25 cellular contexts compared by ENCODE assay signal in genomic region chr17:80591788-80592187, GRCh38. TPM values are rescaled to one million over a fixed set of nuclear protein-coding genes. Genes with fewer than 3 reads are reported as not detected.
DNase-seq lines count a peak whose midpoint lies in the region; ATAC-seq and TF ChIP-seq lines count a peak whose summit lies in the region.
"Had no signal": no experiment of that assay in that cellular context is flagged by ENCODE, and none has a peak within 500 bp of the region (broad histone marks: within the 10 kb centered on the region; RNA-seq: fewer than 3 reads in every experiment).

No MANE protein-coding gene starts in this region.

- TF ChIP-seq CTCF in Loucy (conservative IDR thresholded peaks at IDR 0.05; ENCODE audit: low read length) (no peak), colonic mucosa (IDR thresholded peaks at IDR 0.05) (no peak)

- no peak overlapping the region for H2AFZ ChIP-seq in Loucy (ENCODE audit: low read length)

- H3K4me1 Mint-ChIP-seq in activated naive CD8-positive, alpha-beta T cell (ENCODE audit: low read depth): peaks cover 67% of the 10 kb centered on the region
- peaks cover 57% of the 10 kb centered on the region for H3K4me1 Mint-ChIP-seq in activated naive CD8-positive, alpha-beta T cell treated with anti-CD3 and anti-CD28 coated beads for 36 hours
- H3K4me1 Mint-ChIP-seq in activated T-helper 17 cell treated with anti-CD3 and anti-CD28 coated beads, Interleukin-2, amount 50 U/mL, for 72 hours: peaks cover 38% of the 10 kb centered on the region

- H3K36me3 ChIP-seq in Loucy (ENCODE audit: insufficient read depth, low read length) (no peaks in the 10 kb centered on the region), colonic mucosa (no peaks in the 10 kb centered on the region)
- H3K36me3 ChIP-seq: ascending aorta, tibial artery had no signal

- H3F3A ChIP-seq in Loucy (ENCODE audit: low read depth): no peaks in the 10 kb centered on the region

- no peaks in the 10 kb centered on the region for H3K9me3 Mint-ChIP-seq in activated naive CD8-positive, alpha-beta T cell (ENCODE audit: low read depth)
- no peaks in the 10 kb centered on the region for H3K9me3 Mint-ChIP-seq in activated naive CD8-positive, alpha-beta T cell treated with anti-CD3 and anti-CD28 coated beads for 36 hours
- H3K9me3 Mint-ChIP-seq in activated T-helper 17 cell treated with anti-CD3 and anti-CD28 coated beads, Interleukin-2, amount 50 U/mL, for 72 hours: no peaks in the 10 kb centered on the region
- H3K9me3 Mint-ChIP-seq: activated B cell treated with CpG ODN at 0.5 μM for 24 hours had no signal

- H3K36me3 Mint-ChIP-seq in activated naive CD8-positive, alpha-beta T cell: no peaks in the 10 kb centered on the region
- peaks cover 5% of the 10 kb centered on the region for H3K36me3 Mint-ChIP-seq in activated naive CD8-positive, alpha-beta T cell treated with anti-CD3 and anti-CD28 coated beads for 36 hours
- no peaks in the 10 kb centered on the region for H3K36me3 Mint-ChIP-seq in activated T-helper 17 cell treated with anti-CD3 and anti-CD28 coated beads, Interleukin-2, amount 50 U/mL, for 72 hours (ENCODE audit: low read depth)

- no peaks in the 10 kb centered on the region for H4K20me1 ChIP-seq in Loucy (ENCODE audit: insufficient read depth, low read length, poor library complexity, severe bottlenecking)

- H3K9ac ChIP-seq in Loucy (ENCODE audit: low read depth, low read length, poor library complexity, severe bottlenecking): no peak overlapping the region
- no peak overlapping the region for H3K9ac ChIP-seq in colonic mucosa (ENCODE audit: low read depth in 2 of 2, low read length in 2 of 2)

- H3K4me1 ChIP-seq in Loucy (ENCODE audit: insufficient read depth, low read length, poor library complexity, severe bottlenecking) (peaks cover 41% of the 10 kb centered on the region), colonic mucosa (peaks cover 6% of the 10 kb centered on the region)
- H3K4me1 ChIP-seq: ascending aorta had no signal

- H3K4me2 ChIP-seq in Loucy (ENCODE audit: low read depth, low read length, poor library complexity, severe bottlenecking): peak overlapping the region; percentile 2
- H3K4me2 ChIP-seq: smooth muscle cell had no signal

- no peaks in the 10 kb centered on the region for H3K9me3 ChIP-seq in Loucy (ENCODE audit: insufficient read depth, low read depth, low read length)
- H3K9me3 ChIP-seq in colonic mucosa: no peaks in the 10 kb centered on the region
- H3K9me3 ChIP-seq: ascending aorta, tibial artery had no signal

- DNase-seq in activated naive CD8-positive, alpha-beta T cell treated with anti-CD3 and anti-CD28 coated beads for 36 hours: no peak
- no peak for DNase-seq in colonic mucosa
- DNase-seq in NCI-H82 (lab: John Stamatoyannopoulos, UW): no peak
- DNase-seq: activated B cell treated with CpG ODN at 0.5 μM for 24 hours; activated effector memory CD4-positive, alpha-beta T cell treated with anti-CD3 and anti-CD28 coated beads, Interleukin-2, amount 50 U/mL, for 16 hours; central memory CD4-positive, alpha-beta T cell; COR-L47; DND-41; dorsolateral prefrontal cortex; head of caudate nucleus; left cardiac atrium; mesenchymal stem cell; NCI-H1694; NCI-H2171 treated with DMSO at 0.1 percent for 48 hours; occipital lobe; stimulated activated CD4-positive, alpha-beta T cell treated with anti-CD3 and anti-CD28 coated beads, Interleukin-2, amount 100 ng/mL, for 48 hours; stimulated activated naive CD4-positive, alpha-beta T cell; tibial artery had no signal

- no peak overlapping the region for H3K4me3 Mint-ChIP-seq in activated naive CD8-positive, alpha-beta T cell
- H3K4me3 Mint-ChIP-seq in activated naive CD8-positive, alpha-beta T cell treated with anti-CD3 and anti-CD28 coated beads for 36 hours: no peak overlapping the region
- H3K4me3 Mint-ChIP-seq in activated T-helper 17 cell treated with anti-CD3 and anti-CD28 coated beads, Interleukin-2, amount 50 U/mL, for 72 hours: peak overlapping the region; percentile 38
- H3K4me3 Mint-ChIP-seq: activated B cell treated with CpG ODN at 0.5 μM for 24 hours had no signal

- H3K4me3 ChIP-seq in Loucy (ENCODE audit: low read length, poor library complexity, severe bottlenecking): no peak overlapping the region
- H3K4me3 ChIP-seq in colonic mucosa: no peak overlapping the region
- H3K4me3 ChIP-seq: ascending aorta, dorsolateral prefrontal cortex, GM12878, smooth muscle cell, tibial artery had no signal

- intact Hi-C loops in colonic mucosa (cut with DNase I): no loop called here

- no peaks in the 10 kb centered on the region for H3K27me3 ChIP-seq in Loucy (ENCODE audit: insufficient read depth, low read length, poor library complexity, severe bottlenecking)
- H3K27me3 ChIP-seq in colonic mucosa: no peaks in the 10 kb centered on the region
- H3K27me3 ChIP-seq: ascending aorta, dorsolateral prefrontal cortex, tibial artery had no signal

- H3K79me2 ChIP-seq in Loucy (ENCODE audit: insufficient read depth, low read length): peaks cover 88% of the 10 kb centered on the region

- no peaks in the 10 kb centered on the region for H3K9me2 ChIP-seq in Loucy (replicated peaks; ENCODE audit: low read depth, low read length)

- peak overlapping the region; percentile 84 for H3K27ac Mint-ChIP-seq in activated naive CD8-positive, alpha-beta T cell
- no peak overlapping the region for H3K27ac Mint-ChIP-seq in activated naive CD8-positive, alpha-beta T cell treated with anti-CD3 and anti-CD28 coated beads for 36 hours
- peak overlapping the region; percentile 57 for H3K27ac Mint-ChIP-seq in activated T-helper 17 cell treated with anti-CD3 and anti-CD28 coated beads, Interleukin-2, amount 50 U/mL, for 72 hours
- H3K27ac Mint-ChIP-seq: activated B cell treated with CpG ODN at 0.5 μM for 24 hours had no signal

- H3K27me3 Mint-ChIP-seq in activated naive CD8-positive, alpha-beta T cell: no peaks in the 10 kb centered on the region
- H3K27me3 Mint-ChIP-seq in activated naive CD8-positive, alpha-beta T cell treated with anti-CD3 and anti-CD28 coated beads for 36 hours: no peaks in the 10 kb centered on the region
- H3K27me3 Mint-ChIP-seq in activated T-helper 17 cell treated with anti-CD3 and anti-CD28 coated beads, Interleukin-2, amount 50 U/mL, for 72 hours: no peaks in the 10 kb centered on the region
- H3K27me3 Mint-ChIP-seq: activated B cell treated with CpG ODN at 0.5 μM for 24 hours had no signal

- H3K27ac ChIP-seq in colonic mucosa: no peak overlapping the region
- H3K27ac ChIP-seq: ascending aorta, dorsolateral prefrontal cortex, tibial artery had no signal

- peak; percentile 61 for ATAC-seq in activated T-helper 17 cell treated with anti-CD3 and anti-CD28 coated beads, Interleukin-2, amount 50 U/mL, for 72 hours (replicated peaks)
- no peak for ATAC-seq in HG02885 (IDR thresholded peaks at IDR 0.05; ENCODE audit: poor library complexity, unreplicated experiment)
- ATAC-seq: GM12878, left cardiac atrium had no signal

RNA-seq across cellular contexts. Expression of gene RPTOR, which starts 47.1 kb away (rescaled TPM):
- 10 to 100 TPM; 43.6 to 47.2 TPM for total RNA-seq in activated naive CD8-positive, alpha-beta T cell treated with anti-CD3 and anti-CD28 coated beads for 36 hours
- total RNA-seq in activated T-helper 17 cell treated with anti-CD3 and anti-CD28 coated beads, Interleukin-2, amount 50 U/mL, for 72 hours: 100 to 1,000 TPM in 1 of 2 donors, 10 to 100 TPM in 1; 62.0 to 228 TPM
- 10 to 100 TPM; 21.2 to 39.6 TPM for total RNA-seq in colonic mucosa
